2 cellular contexts compared by ENCODE assay signal in the genomic region with DNA sequence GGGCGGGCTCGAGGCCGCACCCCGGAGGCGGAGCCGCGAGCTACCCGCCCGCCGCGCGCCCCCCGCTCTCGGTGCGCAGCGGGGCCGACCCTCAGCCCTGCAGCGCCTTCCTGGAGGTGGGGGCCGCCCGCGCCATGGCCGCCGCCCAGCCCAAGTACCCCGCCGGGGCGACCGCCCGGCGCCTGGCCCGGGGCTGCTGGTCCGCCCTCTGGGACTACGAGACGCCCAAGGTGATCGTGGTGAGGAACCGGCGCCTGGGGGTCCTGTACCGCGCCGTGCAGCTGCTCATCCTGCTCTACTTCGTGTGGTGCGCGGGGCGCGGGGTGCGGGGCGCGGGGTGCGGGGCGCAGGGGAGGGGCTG.
TF ChIP-seq lines count a peak whose summit lies in the region.

A gene (plus strand): TSS at position 94 of the 361 bp plus-strand sequence. CDS start 41 bp downstream, at position 135.

TF ChIP-seq in WTC11, 78 proteins besides CTCF, POLR2A, EP300 and RAD21 (continued from another document and continues in another):
- TF ChIP-seq, protein P1, sequence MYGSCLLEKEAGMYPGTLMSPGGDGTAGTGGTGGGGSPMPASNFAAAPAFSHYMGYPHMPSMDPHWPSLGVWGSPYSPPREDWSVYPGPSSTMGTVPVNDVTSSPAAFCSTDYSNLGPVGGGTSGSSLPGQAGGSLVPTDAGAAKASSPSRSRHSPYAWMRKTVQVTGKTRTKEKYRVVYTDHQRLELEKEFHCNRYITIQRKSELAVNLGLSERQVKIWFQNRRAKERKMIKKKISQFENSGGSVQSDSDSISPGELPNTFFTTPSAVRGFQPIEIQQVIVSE (CRISPR knock-in tag; IDR thresholded peaks at IDR 0.05; ENCODE audit: borderline replicate concordance): no peak
- TF ChIP-seq, protein P2, sequence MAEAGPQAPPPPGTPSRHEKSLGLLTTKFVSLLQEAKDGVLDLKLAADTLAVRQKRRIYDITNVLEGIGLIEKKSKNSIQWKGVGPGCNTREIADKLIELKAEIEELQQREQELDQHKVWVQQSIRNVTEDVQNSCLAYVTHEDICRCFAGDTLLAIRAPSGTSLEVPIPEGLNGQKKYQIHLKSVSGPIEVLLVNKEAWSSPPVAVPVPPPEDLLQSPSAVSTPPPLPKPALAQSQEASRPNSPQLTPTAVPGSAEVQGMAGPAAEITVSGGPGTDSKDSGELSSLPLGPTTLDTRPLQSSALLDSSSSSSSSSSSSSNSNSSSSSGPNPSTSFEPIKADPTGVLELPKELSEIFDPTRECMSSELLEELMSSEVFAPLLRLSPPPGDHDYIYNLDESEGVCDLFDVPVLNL (CRISPR knock-in tag; IDR thresholded peaks at IDR 0.05; ENCODE audit: borderline replicate concordance, low read depth): no peak
- TF ChIP-seq, protein P3, sequence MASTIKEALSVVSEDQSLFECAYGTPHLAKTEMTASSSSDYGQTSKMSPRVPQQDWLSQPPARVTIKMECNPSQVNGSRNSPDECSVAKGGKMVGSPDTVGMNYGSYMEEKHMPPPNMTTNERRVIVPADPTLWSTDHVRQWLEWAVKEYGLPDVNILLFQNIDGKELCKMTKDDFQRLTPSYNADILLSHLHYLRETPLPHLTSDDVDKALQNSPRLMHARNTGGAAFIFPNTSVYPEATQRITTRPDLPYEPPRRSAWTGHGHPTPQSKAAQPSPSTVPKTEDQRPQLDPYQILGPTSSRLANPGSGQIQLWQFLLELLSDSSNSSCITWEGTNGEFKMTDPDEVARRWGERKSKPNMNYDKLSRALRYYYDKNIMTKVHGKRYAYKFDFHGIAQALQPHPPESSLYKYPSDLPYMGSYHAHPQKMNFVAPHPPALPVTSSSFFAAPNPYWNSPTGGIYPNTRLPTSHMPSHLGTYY (CRISPR knock-in tag; IDR thresholded peaks at IDR 0.05): no peak
- TF ChIP-seq, protein P4, sequence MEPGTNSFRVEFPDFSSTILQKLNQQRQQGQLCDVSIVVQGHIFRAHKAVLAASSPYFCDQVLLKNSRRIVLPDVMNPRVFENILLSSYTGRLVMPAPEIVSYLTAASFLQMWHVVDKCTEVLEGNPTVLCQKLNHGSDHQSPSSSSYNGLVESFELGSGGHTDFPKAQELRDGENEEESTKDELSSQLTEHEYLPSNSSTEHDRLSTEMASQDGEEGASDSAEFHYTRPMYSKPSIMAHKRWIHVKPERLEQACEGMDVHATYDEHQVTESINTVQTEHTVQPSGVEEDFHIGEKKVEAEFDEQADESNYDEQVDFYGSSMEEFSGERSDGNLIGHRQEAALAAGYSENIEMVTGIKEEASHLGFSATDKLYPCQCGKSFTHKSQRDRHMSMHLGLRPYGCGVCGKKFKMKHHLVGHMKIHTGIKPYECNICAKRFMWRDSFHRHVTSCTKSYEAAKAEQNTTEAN (CRISPR knock-in tag; IDR thresholded peaks at IDR 0.05): no peak
- TF ChIP-seq FOXK1 (CRISPR knock-in tag; IDR thresholded peaks at IDR 0.05) (no peak), SMAD4 (CRISPR knock-in tag; IDR thresholded peaks at IDR 0.05) (no peak), OVOL2 (CRISPR knock-in tag; IDR thresholded peaks at IDR 0.05; ENCODE audit: borderline replicate concordance) (no peak), ZNF416 (CRISPR knock-in tag; IDR thresholded peaks at IDR 0.05) (no peak), NFATC4 (CRISPR knock-in tag; IDR thresholded peaks at IDR 0.05) (no peak), RELA (CRISPR knock-in tag; IDR thresholded peaks at IDR 0.05; ENCODE audit: borderline replicate concordance) (no peak)
- TF ChIP-seq, protein P5, sequence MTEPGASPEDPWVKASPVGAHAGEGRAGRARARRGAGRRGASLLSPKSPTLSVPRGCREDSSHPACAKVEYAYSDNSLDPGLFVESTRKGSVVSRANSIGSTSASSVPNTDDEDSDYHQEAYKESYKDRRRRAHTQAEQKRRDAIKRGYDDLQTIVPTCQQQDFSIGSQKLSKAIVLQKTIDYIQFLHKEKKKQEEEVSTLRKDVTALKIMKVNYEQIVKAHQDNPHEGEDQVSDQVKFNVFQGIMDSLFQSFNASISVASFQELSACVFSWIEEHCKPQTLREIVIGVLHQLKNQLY (CRISPR knock-in tag; IDR thresholded peaks at IDR 0.05): no peak
- TF ChIP-seq, protein P6, sequence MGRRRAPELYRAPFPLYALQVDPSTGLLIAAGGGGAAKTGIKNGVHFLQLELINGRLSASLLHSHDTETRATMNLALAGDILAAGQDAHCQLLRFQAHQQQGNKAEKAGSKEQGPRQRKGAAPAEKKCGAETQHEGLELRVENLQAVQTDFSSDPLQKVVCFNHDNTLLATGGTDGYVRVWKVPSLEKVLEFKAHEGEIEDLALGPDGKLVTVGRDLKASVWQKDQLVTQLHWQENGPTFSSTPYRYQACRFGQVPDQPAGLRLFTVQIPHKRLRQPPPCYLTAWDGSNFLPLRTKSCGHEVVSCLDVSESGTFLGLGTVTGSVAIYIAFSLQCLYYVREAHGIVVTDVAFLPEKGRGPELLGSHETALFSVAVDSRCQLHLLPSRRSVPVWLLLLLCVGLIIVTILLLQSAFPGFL (CRISPR knock-in tag; IDR thresholded peaks at IDR 0.05; ENCODE audit: borderline replicate concordance): no peak
- TF ChIP-seq, protein P7, sequence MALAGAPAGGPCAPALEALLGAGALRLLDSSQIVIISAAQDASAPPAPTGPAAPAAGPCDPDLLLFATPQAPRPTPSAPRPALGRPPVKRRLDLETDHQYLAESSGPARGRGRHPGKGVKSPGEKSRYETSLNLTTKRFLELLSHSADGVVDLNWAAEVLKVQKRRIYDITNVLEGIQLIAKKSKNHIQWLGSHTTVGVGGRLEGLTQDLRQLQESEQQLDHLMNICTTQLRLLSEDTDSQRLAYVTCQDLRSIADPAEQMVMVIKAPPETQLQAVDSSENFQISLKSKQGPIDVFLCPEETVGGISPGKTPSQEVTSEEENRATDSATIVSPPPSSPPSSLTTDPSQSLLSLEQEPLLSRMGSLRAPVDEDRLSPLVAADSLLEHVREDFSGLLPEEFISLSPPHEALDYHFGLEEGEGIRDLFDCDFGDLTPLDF (CRISPR knock-in tag; IDR thresholded peaks at IDR 0.05): no peak
- TF ChIP-seq, protein P8, sequence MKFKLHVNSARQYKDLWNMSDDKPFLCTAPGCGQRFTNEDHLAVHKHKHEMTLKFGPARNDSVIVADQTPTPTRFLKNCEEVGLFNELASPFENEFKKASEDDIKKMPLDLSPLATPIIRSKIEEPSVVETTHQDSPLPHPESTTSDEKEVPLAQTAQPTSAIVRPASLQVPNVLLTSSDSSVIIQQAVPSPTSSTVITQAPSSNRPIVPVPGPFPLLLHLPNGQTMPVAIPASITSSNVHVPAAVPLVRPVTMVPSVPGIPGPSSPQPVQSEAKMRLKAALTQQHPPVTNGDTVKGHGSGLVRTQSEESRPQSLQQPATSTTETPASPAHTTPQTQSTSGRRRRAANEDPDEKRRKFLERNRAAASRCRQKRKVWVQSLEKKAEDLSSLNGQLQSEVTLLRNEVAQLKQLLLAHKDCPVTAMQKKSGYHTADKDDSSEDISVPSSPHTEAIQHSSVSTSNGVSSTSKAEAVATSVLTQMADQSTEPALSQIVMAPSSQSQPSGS (CRISPR knock-in tag; IDR thresholded peaks at IDR 0.05; ENCODE audit: borderline replicate concordance, low read depth): no peak

TF ChIP-seq in HepG2, 621 proteins besides CTCF, POLR2A, EP300 and RAD21 (continued from another document):
- no peak for TF ChIP-seq ATF7 (IDR thresholded peaks at IDR 0.05)
- no peak for TF ChIP-seq ATF7 (CRISPR knock-in tag; IDR thresholded peaks at IDR 0.05)
- TF ChIP-seq ZNF121 (CRISPR knock-in tag; IDR thresholded peaks at IDR 0.05): no peak
- TF ChIP-seq, protein P9, sequence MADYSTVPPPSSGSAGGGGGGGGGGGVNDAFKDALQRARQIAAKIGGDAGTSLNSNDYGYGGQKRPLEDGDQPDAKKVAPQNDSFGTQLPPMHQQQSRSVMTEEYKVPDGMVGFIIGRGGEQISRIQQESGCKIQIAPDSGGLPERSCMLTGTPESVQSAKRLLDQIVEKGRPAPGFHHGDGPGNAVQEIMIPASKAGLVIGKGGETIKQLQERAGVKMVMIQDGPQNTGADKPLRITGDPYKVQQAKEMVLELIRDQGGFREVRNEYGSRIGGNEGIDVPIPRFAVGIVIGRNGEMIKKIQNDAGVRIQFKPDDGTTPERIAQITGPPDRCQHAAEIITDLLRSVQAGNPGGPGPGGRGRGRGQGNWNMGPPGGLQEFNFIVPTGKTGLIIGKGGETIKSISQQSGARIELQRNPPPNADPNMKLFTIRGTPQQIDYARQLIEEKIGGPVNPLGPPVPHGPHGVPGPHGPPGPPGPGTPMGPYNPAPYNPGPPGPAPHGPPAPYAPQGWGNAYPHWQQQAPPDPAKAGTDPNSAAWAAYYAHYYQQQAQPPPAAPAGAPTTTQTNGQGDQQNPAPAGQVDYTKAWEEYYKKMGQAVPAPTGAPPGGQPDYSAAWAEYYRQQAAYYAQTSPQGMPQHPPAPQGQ (CRISPR knock-in tag; IDR thresholded peaks at IDR 0.05; ENCODE audit: borderline replicate concordance): no peak
- TF ChIP-seq ATM (IDR thresholded peaks at IDR 0.05; ENCODE audit: borderline replicate concordance): no peak
- TF ChIP-seq TCF12 (IDR thresholded peaks at IDR 0.05): no peak
- TF ChIP-seq TCF12 (CRISPR knock-in tag; IDR thresholded peaks at IDR 0.05): no peak
- no peak for TF ChIP-seq ZNF30 (CRISPR knock-in tag; IDR thresholded peaks at IDR 0.05)
